In genomic region chr7:1296727-1297475, GRCh38 we compare ENCODE assay signal across 10 cellular contexts.
"Had no signal": no experiment of that assay in that cellular context is flagged by ENCODE, and none has a peak within 500 bp of the region (broad histone marks: within the 10 kb centered on the region; RNA-seq: fewer than 3 reads in every experiment).

No MANE protein-coding gene starts in this region.

- H3K4me3 ChIP-seq: adrenal gland, upper lobe of left lung had no signal

- H3K36me3 ChIP-seq: adrenal gland, upper lobe of left lung had no signal

- DNase-seq: activated naive CD4-positive, alpha-beta T cell treated with anti-CD3 and anti-CD28 coated beads, Interleukin-2, amount 50 U/mL, for 16 hours; adrenal gland; central memory CD4-positive, alpha-beta T cell; dermis blood vessel endothelial cell; erythroblast; hypothalamus; stimulated activated CD4-positive, alpha-beta T cell treated with anti-CD3 and anti-CD28 coated beads, Interleukin-15, amount 100 ng/mL, for 24 hours; stimulated activated CD4-positive, alpha-beta T cell treated with anti-CD3 and anti-CD28 coated beads, Interleukin-4, amount 100 ng/mL, for 24 hours; T-helper 1 cell had no signal

- H3K9me3 ChIP-seq: adrenal gland, upper lobe of left lung had no signal

- H3K27ac ChIP-seq: adrenal gland, upper lobe of left lung had no signal
